In the genomic region with DNA sequence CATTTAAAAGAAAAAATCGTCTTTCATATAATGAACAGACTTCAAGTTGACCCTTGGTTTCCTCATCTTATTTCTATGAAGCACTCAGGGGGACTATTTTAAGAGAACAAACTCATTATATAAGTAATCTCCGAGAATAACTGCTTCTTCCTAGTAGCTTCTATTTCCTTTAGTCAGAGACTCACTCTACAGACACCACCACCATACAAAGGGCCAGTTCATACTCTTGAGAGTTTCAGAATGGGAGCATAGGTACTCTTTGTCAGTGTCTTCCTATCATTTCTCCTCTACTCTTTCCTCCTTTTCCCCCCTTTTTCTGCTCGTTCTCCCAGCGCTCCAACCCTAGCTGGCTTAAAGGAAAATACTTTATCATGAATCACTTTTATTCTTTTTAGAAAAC, we compare ENCODE assay signal across 3 cellular contexts.
"Had no signal": no experiment of that assay in that cellular context is flagged by ENCODE, and none has a peak within 500 bp of the region (broad histone marks: within the 10 kb centered on the region; RNA-seq: fewer than 3 reads in every experiment).

No MANE protein-coding gene starts in this region.

- ATAC-seq: GM12878 had no signal

- DNase-seq: GDM1, GF-D8 had no signal
